Comparison of ENCODE assay signal across 15 cellular contexts in the genomic region with DNA sequence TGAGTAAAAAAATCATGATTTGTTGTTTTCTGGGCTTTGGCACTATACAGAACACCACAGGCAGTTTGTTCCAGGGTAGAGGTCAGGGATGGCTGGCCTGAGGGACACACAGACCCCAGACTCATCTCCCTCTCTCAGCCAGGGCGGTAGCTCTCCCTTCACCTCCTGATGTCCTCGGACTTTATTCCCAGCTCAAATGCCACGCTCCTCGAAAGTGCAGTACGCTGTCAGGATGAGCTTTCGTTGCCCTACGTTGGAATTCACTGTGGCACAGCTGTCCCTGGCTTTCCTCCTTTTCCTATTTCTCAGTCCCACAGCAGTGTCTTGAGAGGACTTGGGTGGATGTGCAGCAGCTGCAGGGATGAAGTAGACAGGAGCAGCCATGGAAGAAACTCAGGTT. TPM values are rescaled to one million over a fixed set of nuclear protein-coding genes. Genes with fewer than 3 reads are reported as not detected.
A peak's percentile ranks its signal among the peaks of the same experiment; 100 is the strongest.
DNase-seq lines count a peak whose midpoint lies in the region; ATAC-seq, FAIRE-seq and TF ChIP-seq lines count a peak whose summit lies in the region.
"Had no signal": no experiment of that assay in that cellular context is flagged by ENCODE, and none has a peak within 500 bp of the region (broad histone marks: within the 10 kb centered on the region; RNA-seq: fewer than 3 reads in every experiment).

No MANE protein-coding gene starts in this region.

- no peak for FAIRE-seq in HepG2 (lab: Jason Lieb, UNC)

- H3K27ac ChIP-seq in ACC112 (ENCODE audit: low read depth, low read length) (no peak overlapping the region), OCI-LY7 (ENCODE audit: low read depth, low read length, poor library complexity, severe bottlenecking) (peak overlapping the region; percentile 79), HepG2 (ENCODE audit: extremely low read length, insufficient read depth, low read length) (no peak overlapping the region), psoas muscle (peak overlapping the region; percentile 74)
- H3K27ac ChIP-seq in naive thymus-derived CD4-positive, alpha-beta T cell (ENCODE audit: low read depth, low read length) = no peak overlapping the region

- ATAC-seq in HepG2 (peak; percentile 51), psoas muscle (no peak), HG02885 (IDR thresholded peaks at IDR 0.05; ENCODE audit: poor library complexity, unreplicated experiment) (no peak), GM18505 (IDR thresholded peaks at IDR 0.05; ENCODE audit: unreplicated experiment) (no peak)
- no peak for ATAC-seq in naive thymus-derived CD4-positive, alpha-beta T cell
- no peak for ATAC-seq in stimulated activated naive CD8-positive, alpha-beta T cell treated with anti-CD3 and anti-CD28 coated beads, Interleukin-15, Interleukin-2, amounts not matched to agents 100 U/mL and 50 U/mL, for 24 hours
- ATAC-seq: activated CD4-positive, alpha-beta T cell treated with anti-CD3 and anti-CD28 coated beads for 36 hours; activated T-cell treated with anti-CD3 and anti-CD28 coated beads, Interleukin-2, amount 50 U/mL, for 4 hours had no signal

- peaks cover 0 to 2% (median 0%) of the 10 kb centered on the region in 11 donors for H3K9me3 Mint-ChIP-seq in naive thymus-derived CD4-positive, alpha-beta T cell
- H3K9me3 Mint-ChIP-seq: activated T-cell treated with anti-CD3 and anti-CD28 coated beads, Interleukin-2, amount 50 U/mL, for 4 hours; naive B cell had no signal

- H3K4me1 Mint-ChIP-seq in naive thymus-derived CD4-positive, alpha-beta T cell = peaks cover 21 to 51% (median 43%) of the 10 kb centered on the region in 7 donors

- H3K4me1 ChIP-seq in ACC112 (ENCODE audit: control insufficient read depth, insufficient read depth, low read length, unreplicated experiment) = peaks cover 18% of the 10 kb centered on the region
- peaks cover 95% of the 10 kb centered on the region for H3K4me1 ChIP-seq in OCI-LY7 (ENCODE audit: insufficient read depth, low read length, poor library complexity, severe bottlenecking)
- H3K4me1 ChIP-seq in HepG2 (ENCODE audit: insufficient read depth, low read length) = peaks cover 37% of the 10 kb centered on the region
- peaks cover 23% of the 10 kb centered on the region for H3K4me1 ChIP-seq in psoas muscle
- H3K4me1 ChIP-seq in naive thymus-derived CD4-positive, alpha-beta T cell (ENCODE audit: control insufficient read depth in 2 of 2, insufficient read depth in 2 of 2, low read length in 2 of 2) = peaks cover 6 to 17% of the 10 kb centered on the region in 2 donors

- no peak overlapping the region for H3K4me3 Mint-ChIP-seq in naive thymus-derived CD4-positive, alpha-beta T cell
- H3K4me3 Mint-ChIP-seq: activated CD4-positive, alpha-beta T cell treated with anti-CD3 and anti-CD28 coated beads for 36 hours; activated T-cell treated with anti-CD3 and anti-CD28 coated beads, Interleukin-2, amount 50 U/mL, for 4 hours had no signal

- peak overlapping the region in 2 of 9 donors; percentile 38 to 70 for H3K27ac Mint-ChIP-seq in naive thymus-derived CD4-positive, alpha-beta T cell
- H3K27ac Mint-ChIP-seq: activated CD4-positive, alpha-beta T cell treated with anti-CD3 and anti-CD28 coated beads for 36 hours had no signal

- H3K4me3 ChIP-seq in ACC112 (ENCODE audit: low read depth, low read length) (0 out of 2 replicates have a peak overlapping the region, but pooled peaks have one; percentile 12), OCI-LY7 (ENCODE audit: low read depth, low read length, poor library complexity, severe bottlenecking) (peak overlapping the region; percentile 44), HepG2 (replicated peaks in 1 of 3; ENCODE audit: insufficient read depth in 1 of 3, low read depth in 2 of 3, low read length in 3 of 3) (peak overlapping the region in 1 of 3 experiments; percentile 42; a peak in 2 of 6 replicates), psoas muscle (peak overlapping the region; percentile 22)
- no peak overlapping the region for H3K4me3 ChIP-seq in naive thymus-derived CD4-positive, alpha-beta T cell (ENCODE audit: low read length)
- H3K4me3 ChIP-seq: thoracic aorta had no signal

- in situ Hi-C loops in HepG2 (cut with HindIII; ENCODE audit: extremely low pct_ligation_motif_present, low pct_unique_long_range_greater_than_20kb) = no loop called here

- no peak for TF ChIP-seq RAD21 in HepG2 (CRISPR knock-in tag; IDR thresholded peaks at IDR 0.05)

- H4K20me1 ChIP-seq in OCI-LY7 (ENCODE audit: insufficient read depth, low read length) = no peaks in the 10 kb centered on the region
- H4K20me1 ChIP-seq in HepG2 (ENCODE audit: insufficient read depth, low read length) = no peaks in the 10 kb centered on the region

- H3K27me3 Mint-ChIP-seq in naive thymus-derived CD4-positive, alpha-beta T cell = peaks cover 0 to 15% (median 0%) of the 10 kb centered on the region in 5 donors
- H3K27me3 Mint-ChIP-seq: activated CD4-positive, alpha-beta T cell treated with anti-CD3 and anti-CD28 coated beads for 36 hours; naive B cell had no signal

- H2AFZ ChIP-seq in ACC112 (ENCODE audit: low read length, unreplicated experiment) (peak overlapping the region; percentile 80), OCI-LY7 (ENCODE audit: low read length) (peak overlapping the region; percentile 90), HepG2 (ENCODE audit: low read length) (peak overlapping the region; percentile 68)

- intact Hi-C loops in OCI-LY7 (cut with micrococcal nuclease; ENCODE audit: unreplicated experiment) (loop anchor here (5.0 kb wide), 1 partner anchor 354 kb away; no protein-coding TSS in a partner anchor), HepG2 (cut with micrococcal nuclease; ENCODE audit: unreplicated experiment) (no loop called here), psoas muscle (cut with DNase I) (loop anchor here in 1 of 2 donors (5.0 kb wide), 1 partner anchor 44 kb away; the partner anchor contains the start of gene ZFP62)
- intact Hi-C loops in naive thymus-derived CD4-positive, alpha-beta T cell (cut with micrococcal nuclease) = no loop called here

- no peak for TF ChIP-seq CTCF in OCI-LY7 (conservative IDR thresholded peaks at IDR 0.05; ENCODE audit: low read length)
- no peak for TF ChIP-seq CTCF in HepG2 (CRISPR knock-in tag; IDR thresholded peaks at IDR 0.05)
- TF ChIP-seq CTCF in psoas muscle (IDR thresholded peaks at IDR 0.05) = no peak

- H3K79me2 ChIP-seq in ACC112 (ENCODE audit: control insufficient read depth, insufficient read depth, low read length, unreplicated experiment) = no peaks in the 10 kb centered on the region
- H3K79me2 ChIP-seq in OCI-LY7 (ENCODE audit: insufficient read depth, low read depth, low read length) = no peaks in the 10 kb centered on the region
- H3K79me2 ChIP-seq in HepG2 (ENCODE audit: insufficient read depth, low read length) = no peaks in the 10 kb centered on the region

- no peaks in the 10 kb centered on the region for H3K9me3 ChIP-seq in OCI-LY7 (ENCODE audit: low read length)
- no peaks in the 10 kb centered on the region for H3K9me3 ChIP-seq in HepG2 (ENCODE audit: low read length)
- no peaks in the 10 kb centered on the region for H3K9me3 ChIP-seq in psoas muscle
- no peaks in the 10 kb centered on the region for H3K9me3 ChIP-seq in naive thymus-derived CD4-positive, alpha-beta T cell (ENCODE audit: control insufficient read depth in 2 of 3, low read length in 3 of 3)
- H3K9me3 ChIP-seq: thoracic aorta had no signal

- H3K36me3 ChIP-seq in ACC112 (ENCODE audit: insufficient read depth, low read length) = no peaks in the 10 kb centered on the region
- no peaks in the 10 kb centered on the region for H3K36me3 ChIP-seq in OCI-LY7 (ENCODE audit: insufficient read depth, low read length)
- no peaks in the 10 kb centered on the region for H3K36me3 ChIP-seq in HepG2 (replicated peaks in 1 of 2; ENCODE audit: control insufficient read depth in 1 of 2, insufficient read depth in 2 of 2, low read length in 2 of 2)
- no peaks in the 10 kb centered on the region for H3K36me3 ChIP-seq in psoas muscle (ENCODE audit: insufficient read depth in 1 of 2, low read depth in 1 of 2)
- H3K36me3 ChIP-seq in naive thymus-derived CD4-positive, alpha-beta T cell (ENCODE audit: control insufficient read depth in 2 of 3, insufficient read depth in 3 of 3, low read length in 3 of 3) = no peaks in the 10 kb centered on the region
- H3K36me3 ChIP-seq: thoracic aorta had no signal

- POLR2A ChIA-PET in OCI-LY7 (lab: Charles Lee) = interaction anchor here (0.7 to 4.3 kb wide), 13 partner anchors 9 to 374 kb away, joined by 3 to 37 read pairs (median 4); no protein-coding TSS in a partner anchor
- POLR2A ChIA-PET in HepG2 (lab: Yijun Ruan, JAX) = interaction anchor here (0.8 to 1.3 kb wide), 3 partner anchors 8 to 43 kb away, joined by 3 to 5 read pairs (median 3); partner anchors contain the start of gene ZFP62
- POLR2A ChIA-PET in naive thymus-derived CD4-positive, alpha-beta T cell (lab: Charles Lee) = interaction anchor here (0.7 to 9.2 kb wide), 5 partner anchors 8 to 97 kb away, joined by 3 to 121 read pairs (median 7); partner anchors contain the start of gene MGAT1

- TF ChIP-seq POLR2A in HepG2 (IDR thresholded peaks at IDR 0.05; ENCODE audit: insufficient read depth in 1 of 2, low read depth in 2 of 2, low read length in 2 of 2) (no peak), GM18505 (IDR thresholded peaks at IDR 0.05; ENCODE audit: borderline replicate concordance, extremely low read depth, insufficient read depth, insufficient read length) (no peak)

- H3K4me2 ChIP-seq in OCI-LY7 (ENCODE audit: low read length) = peak overlapping the region; percentile 73
- peak overlapping the region; percentile 69 for H3K4me2 ChIP-seq in HepG2 (ENCODE audit: low read depth, low read length)

- DNase-seq in OCI-LY7 (ENCODE audit: low spot score) = no peak
- no peak for DNase-seq in HepG2 (ENCODE audit: low spot score)
- DNase-seq in psoas muscle = no peak
- no peak for DNase-seq in naive thymus-derived CD4-positive, alpha-beta T cell
- DNase-seq in stimulated activated naive CD8-positive, alpha-beta T cell treated with anti-CD3 and anti-CD28 coated beads, Interleukin-15, Interleukin-2, amounts not matched to agents 100 U/mL and 50 U/mL, for 24 hours = no peak
- DNase-seq: activated CD4-positive, alpha-beta T cell treated with anti-CD3 and anti-CD28 coated beads for 36 hours; activated T-cell treated with anti-CD3 and anti-CD28 coated beads, Interleukin-2, amount 50 U/mL, for 4 hours; anterior cingulate cortex; naive B cell; NCI-H1436; NCI-H510A had no signal

- BruUV-seq in OCI-LY7 (replicated peaks; lab: Mats Ljungman, UMichigan) (no TSS peak), HepG2 (replicated peaks; lab: Mats Ljungman, UMichigan) (no TSS peak)

- H3K9ac ChIP-seq in HepG2 (ENCODE audit: insufficient read depth, low read depth, low read length) = no peak overlapping the region

- no peak for TF ChIP-seq EP300 in HepG2 (IDR thresholded peaks at IDR 0.05; ENCODE audit: low read depth in 2 of 2, low read length in 2 of 2)
- no peak for TF ChIP-seq EP300 in HepG2 (CRISPR knock-in tag; IDR thresholded peaks at IDR 0.05; ENCODE audit: borderline replicate concordance)

- WGBS in HepG2 (ENCODE audit: low lambda C conversion rate) = 2% methylated on average over 6 of the region's 7 CpGs
- 24 to 36% (median 30%) methylated on average over 7 of the region's 7 CpGs for WGBS in psoas muscle, 3 donors

- H3K36me3 Mint-ChIP-seq in naive thymus-derived CD4-positive, alpha-beta T cell = no peaks in the 10 kb centered on the region
- H3K36me3 Mint-ChIP-seq: naive B cell had no signal

- H3K9me2 ChIP-seq in OCI-LY7 (ENCODE audit: insufficient read depth, low read length) = no peaks in the 10 kb centered on the region

- no peaks in the 10 kb centered on the region for H3K27me3 ChIP-seq in ACC112 (ENCODE audit: insufficient read depth, low read length)
- peaks cover 0 to 1% of the 10 kb centered on the region in 2 experiments; a peak in 2 of 5 replicates for H3K27me3 ChIP-seq in HepG2 (ENCODE audit: control insufficient read depth in 1 of 2, insufficient read depth in 2 of 2, low read length in 2 of 2)
- no peaks in the 10 kb centered on the region for H3K27me3 ChIP-seq in psoas muscle (ENCODE audit: insufficient read depth in 3 of 3, low read length in 2 of 3)
- H3K27me3 ChIP-seq in naive thymus-derived CD4-positive, alpha-beta T cell (ENCODE audit: control insufficient read depth in 2 of 2, insufficient read depth in 2 of 2, low read length in 2 of 2) = no peaks in the 10 kb centered on the region

- CTCF ChIA-PET in OCI-LY7 (lab: Charles Lee; ENCODE audit: unreplicated experiment) = interaction anchor here (1.5 kb wide), 2 partner anchors 12 to 15 kb away, joined by 4 to 6 read pairs; no protein-coding TSS in a partner anchor
- CTCF ChIA-PET in HepG2 (lab: Yijun Ruan, JAX; ENCODE audit: low intra/inter-chr PET ratio, low total read pairs) = no interaction called here
- CTCF ChIA-PET in naive thymus-derived CD4-positive, alpha-beta T cell (lab: Charles Lee) = interaction anchor here (0.8 to 1.1 kb wide), 2 partner anchors 8 to 27 kb away, joined by 3 read pairs; no protein-coding TSS in a partner anchor

RNA-seq across cellular contexts. Expression of gene MGAT1, which starts 15.7 kb away (rescaled TPM):
- 65.2 and 75.4 TPM in 2 replicates for total RNA-seq in OCI-LY7 (2014; rRNA removed; shearing (Covaris generic))
- total RNA-seq in OCI-LY7 (2022) (95.2 and 103 TPM in 2 replicates), HepG2 (2016; rRNA removed; fragmentation: Illumina TruSeq; extraction: Trizol) (26.7 and 50.1 TPM in 2 replicates), psoas muscle (10 to 100 TPM; 53.6 to 92.3 (median 70.0) TPM)
- 15.0 and 17.0 TPM in 2 replicates for total RNA-seq in HepG2 (2016; cell fraction: cytosol; rRNA removed; fragmentation: Illumina TruSeq; extraction: Trizol; ENCODE audit: low read depth)
- 27.7 and 47.8 TPM in 2 replicates for total RNA-seq in HepG2 (2016; cell fraction: insoluble cytoplasmic fraction; rRNA removed; fragmentation: Illumina TruSeq; extraction: Trizol)
- 38.7 and 40.9 TPM in 2 replicates for total RNA-seq in HepG2 (2016; cell fraction: membrane; rRNA removed; fragmentation: Illumina TruSeq; extraction: Trizol)
- 41.7 and 45.5 TPM in 2 replicates for total RNA-seq in HepG2 (2016; cell fraction: nucleus; rRNA removed; fragmentation: Illumina TruSeq; extraction: Trizol)
- polyA plus RNA-seq in HepG2 (2011; rRNA removed) (55.3 and 72.5 TPM in 2 replicates), psoas muscle (100 to 1,000 TPM in 1 of 3 donors, 10 to 100 TPM in 2; 68.1 to 134 (median 77.8) TPM)
- 68.1 and 77.1 TPM in 2 replicates for polyA plus RNA-seq in HepG2 (2011; cell fraction: cytosol; rRNA removed)
- polyA plus RNA-seq in HepG2 (2011; cell fraction: nucleus; rRNA removed) = 95.1 and 98.8 TPM in 2 replicates
- 54.8 and 70.3 TPM in 2 replicates for polyA plus RNA-seq in HepG2 (2012)
- polyA plus RNA-seq in HepG2 (2016; cell fraction: cytosol; fragmentation: Illumina TruSeq; extraction: Trizol; ENCODE audit: low read depth) = 24.2 and 28.9 TPM in 2 replicates
- 31.3 and 35.5 TPM in 2 replicates for polyA plus RNA-seq in HepG2 (2016; cell fraction: insoluble cytoplasmic fraction; fragmentation: Illumina TruSeq; extraction: Trizol; ENCODE audit: low read depth)
- polyA plus RNA-seq in HepG2 (2016; cell fraction: membrane; fragmentation: Illumina TruSeq; extraction: Trizol; ENCODE audit: low read depth) = 36.5 and 42.6 TPM in 2 replicates
- polyA plus RNA-seq in HepG2 (2016; cell fraction: nucleus; fragmentation: Illumina TruSeq; extraction: Trizol; ENCODE audit: insufficient read depth, low read depth) = 88.1 and 90.9 TPM in 2 replicates
- 47.5 and 138 TPM in 2 replicates for polyA minus RNA-seq in HepG2 (2011; rRNA and poly(A)+ RNA removed; ENCODE audit: low replicate concordance)
- polyA minus RNA-seq in HepG2 (2011; cell fraction: cytosol; rRNA and poly(A)+ RNA removed) = 68.3 and 69.5 TPM in 2 replicates
- polyA minus RNA-seq in HepG2 (2011; cell fraction: nucleus; rRNA and poly(A)+ RNA removed) = 44.8 and 54.2 TPM in 2 replicates
- total RNA-seq in naive thymus-derived CD4-positive, alpha-beta T cell = 100 to 1,000 TPM; 101 to 206 (median 196) TPM
- polyA plus RNA-seq in naive thymus-derived CD4-positive, alpha-beta T cell = 100 to 1,000 TPM in 1 of 2 donors, 10 to 100 TPM in 1; 98.6 to 178 TPM

RNA-seq across cellular contexts. Expression of gene ZFP62, which starts 42.8 kb away (rescaled TPM):
- total RNA-seq in OCI-LY7 (2014; rRNA removed; shearing (Covaris generic)) = 58.4 and 59.0 TPM in 2 replicates
- total RNA-seq in OCI-LY7 (2022) (69.2 and 79.1 TPM in 2 replicates), HepG2 (2016; rRNA removed; fragmentation: Illumina TruSeq; extraction: Trizol) (18.9 and 19.4 TPM in 2 replicates), psoas muscle (10 to 100 TPM; 11.0 to 14.6 (median 12.8) TPM)
- 5.7 and 6.2 TPM in 2 replicates for total RNA-seq in HepG2 (2016; cell fraction: cytosol; rRNA removed; fragmentation: Illumina TruSeq; extraction: Trizol; ENCODE audit: low read depth)
- total RNA-seq in HepG2 (2016; cell fraction: insoluble cytoplasmic fraction; rRNA removed; fragmentation: Illumina TruSeq; extraction: Trizol) = 20.1 and 22.7 TPM in 2 replicates
- total RNA-seq in HepG2 (2016; cell fraction: membrane; rRNA removed; fragmentation: Illumina TruSeq; extraction: Trizol) = 10.4 and 12.0 TPM in 2 replicates
- total RNA-seq in HepG2 (2016; cell fraction: nucleus; rRNA removed; fragmentation: Illumina TruSeq; extraction: Trizol) = 19.0 and 23.1 TPM in 2 replicates
- polyA plus RNA-seq in HepG2 (2011; rRNA removed) (8.2 and 8.4 TPM in 2 replicates), psoas muscle (10 to 100 TPM in 1 of 3 donors, 1 to 10 TPM in 2; 6.0 to 25.6 (median 8.6) TPM)
- 2.3 and 4.2 TPM in 2 replicates for polyA plus RNA-seq in HepG2 (2011; cell fraction: cytosol; rRNA removed)
- polyA plus RNA-seq in HepG2 (2011; cell fraction: nucleus; rRNA removed) = 10.7 and 13.1 TPM in 2 replicates
- 12.0 and 13.8 TPM in 2 replicates for polyA plus RNA-seq in HepG2 (2012)
- 4.5 and 6.5 TPM in 2 replicates for polyA plus RNA-seq in HepG2 (2016; cell fraction: cytosol; fragmentation: Illumina TruSeq; extraction: Trizol; ENCODE audit: low read depth)
- polyA plus RNA-seq in HepG2 (2016; cell fraction: insoluble cytoplasmic fraction; fragmentation: Illumina TruSeq; extraction: Trizol; ENCODE audit: low read depth) = 12.0 and 13.7 TPM in 2 replicates
- polyA plus RNA-seq in HepG2 (2016; cell fraction: membrane; fragmentation: Illumina TruSeq; extraction: Trizol; ENCODE audit: low read depth) = 7.0 and 7.5 TPM in 2 replicates
- 22.7 and 27.8 TPM in 2 replicates for polyA plus RNA-seq in HepG2 (2016; cell fraction: nucleus; fragmentation: Illumina TruSeq; extraction: Trizol; ENCODE audit: insufficient read depth, low read depth)
- polyA minus RNA-seq in HepG2 (2011; rRNA and poly(A)+ RNA removed; ENCODE audit: low replicate concordance) = 0.80 and 9.4 TPM in 2 replicates
- 7.9 and 8.4 TPM in 2 replicates for polyA minus RNA-seq in HepG2 (2011; cell fraction: cytosol; rRNA and poly(A)+ RNA removed)
- polyA minus RNA-seq in HepG2 (2011; cell fraction: nucleus; rRNA and poly(A)+ RNA removed) = 19.1 and 29.2 TPM in 2 replicates
- total RNA-seq in naive thymus-derived CD4-positive, alpha-beta T cell = 10 to 100 TPM; 25.9 to 80.4 (median 36.4) TPM
- 10 to 100 TPM; 24.9 to 28.6 TPM for polyA plus RNA-seq in naive thymus-derived CD4-positive, alpha-beta T cell

Comparison
In these comparisons a context has a peak if more than half of its experiments do, and no peak if none do; other contexts are left out.
1. H3K27ac ChIP-seq: peak in OCI-LY7 (single experiment) and psoas muscle (single experiment); none in ACC112 (single experiment), HepG2 (single experiment) and naive thymus-derived CD4-positive, alpha-beta T cell (single experiment).
2. Peak in every context shown above with its lines, with median percentiles within 50 percentile points of each other: H2AFZ ChIP-seq.